11 cellular contexts compared by ENCODE assay signal in genomic region chr4:4182835-4183568, GRCh38. TPM values are rescaled to one million over a fixed set of nuclear protein-coding genes. Genes with fewer than 3 reads are reported as not detected.
A peak's percentile ranks its signal among the peaks of the same experiment; 100 is the strongest.
DNase-seq lines count a peak whose midpoint lies in the region; ATAC-seq, FAIRE-seq and TF ChIP-seq lines count a peak whose summit lies in the region.
"Had no signal": no experiment of that assay in that cellular context is flagged by ENCODE, and none has a peak within 500 bp of the region (broad histone marks: within the 10 kb centered on the region; RNA-seq: fewer than 3 reads in every experiment).

No MANE protein-coding gene starts in this region.

- H3K4me3 Mint-ChIP-seq in activated T-helper 1 cell treated with anti-CD3 and anti-CD28 coated beads, Interleukin-12 subunit alpha, Interleukin-12 subunit beta, Interleukin-2, Interleukin-4 antibody, amounts not matched to agents 30 ng/mL and 10 ng/mL and 1 ng/mL, durations not matched to agents 14 hours and 24 hours and 36 hours, result no peak overlapping the region
- H3K4me3 Mint-ChIP-seq: naive thymus-derived CD4-positive, alpha-beta T cell had no signal

- H3K27me3 Mint-ChIP-seq in activated T-helper 1 cell treated with anti-CD3 and anti-CD28 coated beads, Interleukin-12 subunit alpha, Interleukin-12 subunit beta, Interleukin-2, Interleukin-4 antibody, amounts not matched to agents 30 ng/mL and 10 ng/mL and 1 ng/mL, durations not matched to agents 14 hours and 24 hours and 36 hours (ENCODE audit: insufficient read depth), result peaks cover 4% of the 10 kb centered on the region

- H3K36me3 ChIP-seq in kidney epithelial cell (ENCODE audit: control insufficient read depth, insufficient read depth, low read length), result no peaks in the 10 kb centered on the region
- H3K36me3 ChIP-seq: BLaER1 had no signal

- no peak for ATAC-seq in GM21360 (IDR thresholded peaks at IDR 0.05; ENCODE audit: unreplicated experiment)
- ATAC-seq: naive thymus-derived CD4-positive, alpha-beta T cell had no signal

- no peaks in the 10 kb centered on the region for H3K27me3 ChIP-seq in kidney epithelial cell (ENCODE audit: control insufficient read depth, insufficient read depth, low read length)
- H3K27me3 ChIP-seq: BLaER1 had no signal

- intact Hi-C loops in activated T-helper 1 cell treated with anti-CD3 and anti-CD28 coated beads, Interleukin-12 subunit alpha, Interleukin-12 subunit beta, Interleukin-2, Interleukin-4 antibody, amounts not matched to agents 30 ng/mL and 10 ng/mL and 1 ng/mL, durations not matched to agents 14 hours and 24 hours and 36 hours (cut with micrococcal nuclease), result no loop called here

- no peaks in the 10 kb centered on the region for H3K4me1 Mint-ChIP-seq in activated T-helper 1 cell treated with anti-CD3 and anti-CD28 coated beads, Interleukin-12 subunit alpha, Interleukin-12 subunit beta, Interleukin-2, Interleukin-4 antibody, amounts not matched to agents 30 ng/mL and 10 ng/mL and 1 ng/mL, durations not matched to agents 14 hours and 24 hours and 36 hours (ENCODE audit: low read depth)
- H3K4me1 Mint-ChIP-seq: naive thymus-derived CD4-positive, alpha-beta T cell had no signal

- no peak overlapping the region for H3K27ac Mint-ChIP-seq in activated T-helper 1 cell treated with anti-CD3 and anti-CD28 coated beads, Interleukin-12 subunit alpha, Interleukin-12 subunit beta, Interleukin-2, Interleukin-4 antibody, amounts not matched to agents 30 ng/mL and 10 ng/mL and 1 ng/mL, durations not matched to agents 14 hours and 24 hours and 36 hours
- H3K27ac Mint-ChIP-seq: naive thymus-derived CD4-positive, alpha-beta T cell had no signal

- H3K4me3 ChIP-seq in kidney epithelial cell (ENCODE audit: low read depth, low read length), result no peak overlapping the region
- H3K4me3 ChIP-seq: BLaER1 had no signal

- no peak for TF ChIP-seq POLR2A in H54 (IDR thresholded peaks at IDR 0.05; ENCODE audit: low read depth, low read length)

- H3K36me3 Mint-ChIP-seq in activated T-helper 1 cell treated with anti-CD3 and anti-CD28 coated beads, Interleukin-12 subunit alpha, Interleukin-12 subunit beta, Interleukin-2, Interleukin-4 antibody, amounts not matched to agents 30 ng/mL and 10 ng/mL and 1 ng/mL, durations not matched to agents 14 hours and 24 hours and 36 hours (ENCODE audit: low read depth), result no peaks in the 10 kb centered on the region
- H3K36me3 Mint-ChIP-seq: naive thymus-derived CD4-positive, alpha-beta T cell had no signal

- DNase-seq in NCI-H1092 (lab: John Stamatoyannopoulos, UW) (peak; percentile 20), NCI-H1092 treated with DMSO at 0.1 percent for 48 hours (lab: John Stamatoyannopoulos, UW) (no peak), H54 (ENCODE audit: insufficient read length, low spot score) (peak; percentile 10), kidney epithelial cell (ENCODE audit: low read depth) (no peak), NCI-H2081 (lab: John Stamatoyannopoulos, UW) (no peak), middle frontal gyrus (ENCODE audit: extremely low spot score, low spot score) (no peak)
- peak; percentile 9 for DNase-seq in activated T-helper 1 cell treated with anti-CD3 and anti-CD28 coated beads, Interleukin-12 subunit alpha, Interleukin-12 subunit beta, Interleukin-2, Interleukin-4 antibody, amounts not matched to agents 30 ng/mL and 10 ng/mL and 1 ng/mL, durations not matched to agents 14 hours and 24 hours and 36 hours (ENCODE audit: low spot score)

- H3K9me3 Mint-ChIP-seq in activated T-helper 1 cell treated with anti-CD3 and anti-CD28 coated beads, Interleukin-12 subunit alpha, Interleukin-12 subunit beta, Interleukin-2, Interleukin-4 antibody, amounts not matched to agents 30 ng/mL and 10 ng/mL and 1 ng/mL, durations not matched to agents 14 hours and 24 hours and 36 hours, result no peaks in the 10 kb centered on the region

- FAIRE-seq in H54 (lab: Jason Lieb, UNC), result no peak

- TF ChIP-seq CTCF in kidney epithelial cell (IDR thresholded peaks at IDR 0.05; ENCODE audit: insufficient read depth, low read length, poor library complexity, severe bottlenecking), result peak; percentile 65

RNA-seq across cellular contexts. Expression of gene OTOP1, which starts 43.7 kb away (rescaled TPM):
- total RNA-seq in activated T-helper 1 cell treated with anti-CD3 and anti-CD28 coated beads, Interleukin-12 subunit alpha, Interleukin-12 subunit beta, Interleukin-2, Interleukin-4 antibody, amounts not matched to agents 30 ng/mL and 10 ng/mL and 1 ng/mL, durations not matched to agents 14 hours and 24 hours and 36 hours, result not detected in 2 replicates
- not detected in 2 replicates for total RNA-seq in kidney epithelial cell
- total RNA-seq: naive thymus-derived CD4-positive, alpha-beta T cell; T-helper 2 cell treated with Interferon-gamma antibody and Interleukin-4, amounts not matched to agents 100 ng/mL and 5 ng/mL, for 36 hours had no signal

Comparison
In these comparisons a context has a peak if more than half of its experiments do, and no peak if none do; other contexts are left out.
1. DNase-seq: peak in NCI-H1092 (single experiment), H54 (single experiment) and activated T-helper 1 cell treated with anti-CD3 and anti-CD28 coated beads, Interleukin-12 subunit alpha, Interleukin-12 subunit beta, Interleukin-2, Interleukin-4 antibody, amounts not matched to agents 30 ng/mL and 10 ng/mL and 1 ng/mL, durations not matched to agents 14 hours and 24 hours and 36 hours (single experiment); none in NCI-H1092 treated with DMSO at 0.1 percent for 48 hours (single experiment), kidney epithelial cell (single experiment), NCI-H2081 (0 of 2) and middle frontal gyrus (single experiment).